ENCODE assay signal across 1 cellular context in genomic region chr5:69042915-69043795, GRCh38.
TF ChIP-seq lines count a peak whose summit lies in the region.

No MANE protein-coding gene starts in this region.

TF ChIP-seq in HepG2, 621 proteins besides CTCF, POLR2A, EP300 and RAD21 (continued from another document and continues in another):
- TF ChIP-seq HMGXB4 (CRISPR knock-in tag; IDR thresholded peaks at IDR 0.05; ENCODE audit: borderline replicate concordance in 1 of 2, low read depth in 1 of 2) (peak; percentile 47 to 93; a peak in 3 of 4 replicates), MAX (IDR thresholded peaks at IDR 0.05) (no peak), ZNF558 (CRISPR knock-in tag; IDR thresholded peaks at IDR 0.05; ENCODE audit: borderline replicate concordance) (no peak), ZNF276 (CRISPR knock-in tag; IDR thresholded peaks at IDR 0.05; ENCODE audit: low read depth) (no peak), ZNF335 (CRISPR knock-in tag; IDR thresholded peaks at IDR 0.05) (no peak), ZNF841 (CRISPR knock-in tag; IDR thresholded peaks at IDR 0.05; ENCODE audit: borderline replicate concordance) (no peak), ZNF292 (CRISPR knock-in tag; IDR thresholded peaks at IDR 0.05; ENCODE audit: borderline replicate concordance, low read depth) (no peak), ZNF780A (CRISPR knock-in tag; IDR thresholded peaks at IDR 0.05) (no peak), CHD2 (IDR thresholded peaks at IDR 0.05; ENCODE audit: low read depth, low read length) (no peak), RNF2 (conservative IDR thresholded peaks at IDR 0.05; ENCODE audit: low read depth) (no peak), RERE (CRISPR knock-in tag; IDR thresholded peaks at IDR 0.05; ENCODE audit: low read depth) (no peak), BATF2 (CRISPR knock-in tag; IDR thresholded peaks at IDR 0.05) (no peak), ZNF512B (CRISPR knock-in tag; IDR thresholded peaks at IDR 0.05; ENCODE audit: borderline replicate concordance) (peak; percentile 51; the same call in 1 of the 2 replicates), ATF6 (CRISPR knock-in tag; conservative IDR thresholded peaks at IDR 0.05) (no peak), XBP1 (CRISPR knock-in tag; IDR thresholded peaks at IDR 0.05) (no peak), SNAPC2 (CRISPR knock-in tag; IDR thresholded peaks at IDR 0.05) (no peak), MYC (CRISPR knock-in tag; IDR thresholded peaks at IDR 0.05; ENCODE audit: borderline replicate concordance) (no peak), SIX1 (CRISPR knock-in tag; IDR thresholded peaks at IDR 0.05; ENCODE audit: borderline replicate concordance) (no peak), ZFP37 (CRISPR knock-in tag; IDR thresholded peaks at IDR 0.05; ENCODE audit: borderline replicate concordance) (0 out of 2 replicates have a peak, but pooled peaks have one; percentile 28), HOXA3 (CRISPR knock-in tag; IDR thresholded peaks at IDR 0.05) (no peak), ZNF589 (CRISPR knock-in tag; conservative IDR thresholded peaks at IDR 0.05) (no peak), POGZ (CRISPR knock-in tag; IDR thresholded peaks at IDR 0.05) (no peak), ZNF501 (CRISPR knock-in tag; IDR thresholded peaks at IDR 0.05) (no peak), ZNF331 (CRISPR knock-in tag; IDR thresholded peaks at IDR 0.05) (peak; percentile 36; the same call in 1 of the 2 replicates), NR2F2 (IDR thresholded peaks at IDR 0.05; ENCODE audit: borderline replicate concordance, low read depth) (no peak), ZNF776 (CRISPR knock-in tag; IDR thresholded peaks at IDR 0.05) (no peak), ZNF672 (CRISPR knock-in tag; IDR thresholded peaks at IDR 0.05) (no peak), MTERF4 (CRISPR knock-in tag; IDR thresholded peaks at IDR 0.05) (no peak), RNF219 (CRISPR knock-in tag; IDR thresholded peaks at IDR 0.05) (no peak), SP140L (CRISPR knock-in tag; IDR thresholded peaks at IDR 0.05; ENCODE audit: borderline replicate concordance) (0 out of 2 replicates have a peak, but pooled peaks have one; percentile 27), KLF15 (CRISPR knock-in tag; IDR thresholded peaks at IDR 0.05; ENCODE audit: borderline replicate concordance) (no peak), ZNF761 (CRISPR knock-in tag; conservative IDR thresholded peaks at IDR 0.05) (no peak), ZNF232 (CRISPR knock-in tag; IDR thresholded peaks at IDR 0.05; ENCODE audit: borderline replicate concordance) (no peak), GZF1 (CRISPR knock-in tag; IDR thresholded peaks at IDR 0.05) (no peak), SMAD3 (CRISPR knock-in tag; IDR thresholded peaks at IDR 0.05) (peak; percentile 60; the same call in 1 of the 2 replicates)
